Comparison of ENCODE assay signal across 8 cellular contexts in genomic region chr1:46062651-46063319, GRCh38.
A peak's percentile ranks its signal among the peaks of the same experiment; 100 is the strongest.
DNase-seq lines count a peak whose midpoint lies in the region; ATAC-seq and TF ChIP-seq lines count a peak whose summit lies in the region.

No MANE protein-coding gene starts in this region.

- no peaks in the 10 kb centered on the region for H4K20me1 ChIP-seq in DND-41 (ENCODE audit: insufficient read depth, low read length)

- H3K9me3 Mint-ChIP-seq in natural killer cell treated with Interleukin-12 subunit alpha and Interleukin-12 subunit beta and Interleukin-15 and Interleukin-18, amount 100 ng/mL, for 72 hours = no peaks in the 10 kb centered on the region

- DNase-seq in DND-41 = peak; percentile 77
- DNase-seq in activated T-cell treated with anti-CD3 and anti-CD28 coated beads for 24 hours (ENCODE audit: low read depth) = peak; percentile 27
- peak; percentile 78 for DNase-seq in natural killer cell treated with Interleukin-12 subunit alpha and Interleukin-12 subunit beta and Interleukin-15 and Interleukin-18, amount 100 ng/mL, for 72 hours (ENCODE audit: low spot score)
- DNase-seq in NOMO-1 treated with DMSO at 0.1 percent for 48 hours (lab: John Stamatoyannopoulos, UW; ENCODE audit: unreplicated experiment) = no peak
- no peak for DNase-seq in omental fat pad (ENCODE audit: low spot score)
- DNase-seq in prostate gland (ENCODE audit: low spot score) = no peak

- peak overlapping the region; percentile 27 to 91 for H3K27ac Mint-ChIP-seq in natural killer cell treated with Interleukin-12 subunit alpha and Interleukin-12 subunit beta and Interleukin-15 and Interleukin-18, amount 100 ng/mL, for 72 hours

- TF ChIP-seq POLR2A in prostate gland (IDR thresholded peaks at IDR 0.05) = no peak

- H3K79me2 ChIP-seq in DND-41 (ENCODE audit: insufficient read depth, low read length) = no peaks in the 10 kb centered on the region

- H3K4me3 ChIP-seq in DND-41 (ENCODE audit: low read depth in 1 of 2, low read length in 2 of 2) = peak overlapping the region; percentile 6 to 56; a peak in 3 of 4 replicates
- H3K4me3 ChIP-seq in prostate gland = no peak overlapping the region

- peaks cover 7% of the 10 kb centered on the region for H3K36me3 Mint-ChIP-seq in natural killer cell treated with Interleukin-12 subunit alpha and Interleukin-12 subunit beta and Interleukin-15 and Interleukin-18, amount 100 ng/mL, for 72 hours

- H3K4me3 Mint-ChIP-seq in natural killer cell treated with Interleukin-12 subunit alpha and Interleukin-12 subunit beta and Interleukin-15 and Interleukin-18, amount 100 ng/mL, for 72 hours = peak overlapping the region; percentile 24

- no peaks in the 10 kb centered on the region for H3K27me3 Mint-ChIP-seq in natural killer cell treated with Interleukin-12 subunit alpha and Interleukin-12 subunit beta and Interleukin-15 and Interleukin-18, amount 100 ng/mL, for 72 hours

- WGBS in prostate gland = 76% methylated on average over 4 of the region's 4 CpGs

- peaks cover 18 to 28% of the 10 kb centered on the region in 2 donors for H3K4me1 Mint-ChIP-seq in natural killer cell treated with Interleukin-12 subunit alpha and Interleukin-12 subunit beta and Interleukin-15 and Interleukin-18, amount 100 ng/mL, for 72 hours (ENCODE audit: low read depth in 2 of 2)

- H3K4me1 ChIP-seq in DND-41 (ENCODE audit: insufficient read depth, low read length) = peaks cover 33% of the 10 kb centered on the region
- H3K4me1 ChIP-seq in prostate gland (replicated peaks) = no peaks in the 10 kb centered on the region

- ATAC-seq in DND-41 (ENCODE audit: insufficient read depth, low read depth) (peak; percentile 86), HG02678 (IDR thresholded peaks at IDR 0.05; ENCODE audit: unreplicated experiment) (peak; percentile 74), GM21528 (IDR thresholded peaks at IDR 0.05; ENCODE audit: low FRiP score, unreplicated experiment) (no peak), omental fat pad (ENCODE audit: low FRiP score) (no peak)
- ATAC-seq in natural killer cell treated with Interleukin-12 subunit alpha and Interleukin-12 subunit beta and Interleukin-15 and Interleukin-18, amount 100 ng/mL, for 72 hours = peak; percentile 74 to 89

- H3K4me2 ChIP-seq in DND-41 (ENCODE audit: insufficient read depth, low read length) = peak overlapping the region; percentile 66

- H3K36me3 ChIP-seq in DND-41 (ENCODE audit: insufficient read depth, low read length) (peaks cover 43% of the 10 kb centered on the region), prostate gland (no peaks in the 10 kb centered on the region)

- H3K9me3 ChIP-seq in DND-41 (ENCODE audit: insufficient read depth, low read length, severe bottlenecking) = no peaks in the 10 kb centered on the region
- no peaks in the 10 kb centered on the region for H3K9me3 ChIP-seq in prostate gland

- no peaks in the 10 kb centered on the region for H3K27me3 ChIP-seq in DND-41 (ENCODE audit: insufficient read depth, low read length, poor library complexity)
- no peaks in the 10 kb centered on the region for H3K27me3 ChIP-seq in prostate gland (replicated peaks; ENCODE audit: insufficient read depth)

- intact Hi-C loops in prostate gland (cut with DNase I) = no loop called here

- peak overlapping the region; percentile 56 for H3K9ac ChIP-seq in DND-41 (ENCODE audit: low read depth, low read length)

- TF ChIP-seq CTCF in DND-41 (IDR thresholded peaks at IDR 0.05; ENCODE audit: borderline replicate concordance, extremely low read depth, low read length, poor library complexity, severe bottlenecking) (no peak), omental fat pad (IDR thresholded peaks at IDR 0.05) (no peak), prostate gland (IDR thresholded peaks at IDR 0.05) (no peak)

- peak overlapping the region; percentile 68 for H2AFZ ChIP-seq in DND-41 (ENCODE audit: low read depth, low read length)

- H3K27ac ChIP-seq in DND-41 (ENCODE audit: low read length) = peak overlapping the region; percentile 88
- H3K27ac ChIP-seq in prostate gland = no peak overlapping the region

Comparison
In these comparisons a context has a peak if more than half of its experiments do, and no peak if none do; other contexts are left out.
1. ATAC-seq: peak in DND-41 (single experiment), HG02678 (single experiment) and natural killer cell treated with Interleukin-12 subunit alpha and Interleukin-12 subunit beta and Interleukin-15 and Interleukin-18, amount 100 ng/mL, for 72 hours (2 of 2); none in GM21528 (single experiment) and omental fat pad (single experiment).
2. DNase-seq: peak in DND-41 (single experiment), activated T-cell treated with anti-CD3 and anti-CD28 coated beads for 24 hours (single experiment) and natural killer cell treated with Interleukin-12 subunit alpha and Interleukin-12 subunit beta and Interleukin-15 and Interleukin-18, amount 100 ng/mL, for 72 hours (single experiment); none in NOMO-1 treated with DMSO at 0.1 percent for 48 hours (single experiment), omental fat pad (single experiment) and prostate gland (single experiment).
3. H3K4me3 ChIP-seq: peak in DND-41 (2 of 2); none in prostate gland (0 of 2).